In genomic region chr16:57245472-57246113, GRCh38 we compare ENCODE assay signal across 1 cellular context.
TF ChIP-seq lines count a peak whose summit lies in the region.

No MANE protein-coding gene starts in this region.

TF ChIP-seq in HepG2, 621 proteins besides CTCF, POLR2A, EP300 and RAD21 (continued from another document and continues in another):
- TF ChIP-seq ZBTB44 (CRISPR knock-in tag; IDR thresholded peaks at IDR 0.05) (no peak; the same call in 1 of the 2 replicates), PRDM15 (CRISPR knock-in tag; IDR thresholded peaks at IDR 0.05) (no peak), SP140L (CRISPR knock-in tag; IDR thresholded peaks at IDR 0.05; ENCODE audit: borderline replicate concordance) (peak; percentile 3; the same call in 1 of the 2 replicates), ZNF138 (CRISPR knock-in tag; IDR thresholded peaks at IDR 0.05; ENCODE audit: low read depth) (no peak), TIGD3 (CRISPR knock-in tag; IDR thresholded peaks at IDR 0.05; ENCODE audit: borderline replicate concordance) (no peak), ZNF841 (CRISPR knock-in tag; IDR thresholded peaks at IDR 0.05; ENCODE audit: borderline replicate concordance) (no peak), SMAD1 (CRISPR knock-in tag; IDR thresholded peaks at IDR 0.05; ENCODE audit: borderline replicate concordance, low read depth) (no peak), ZNF75D (CRISPR knock-in tag; IDR thresholded peaks at IDR 0.05; ENCODE audit: borderline replicate concordance) (no peak), ZBTB25 (CRISPR knock-in tag; IDR thresholded peaks at IDR 0.05) (no peak), ZNF710 (CRISPR knock-in tag; IDR thresholded peaks at IDR 0.05; ENCODE audit: borderline replicate concordance) (no peak), ZNF670 (CRISPR knock-in tag; IDR thresholded peaks at IDR 0.05; ENCODE audit: borderline replicate concordance) (no peak), TBP (CRISPR knock-in tag; IDR thresholded peaks at IDR 0.05) (no peak), DMAP1 (CRISPR knock-in tag; IDR thresholded peaks at IDR 0.05) (peak; percentile 69), PRPF4 (IDR thresholded peaks at IDR 0.05; ENCODE audit: low read depth, low read length, poor library complexity, severe bottlenecking) (no peak), MYC (CRISPR knock-in tag; IDR thresholded peaks at IDR 0.05; ENCODE audit: borderline replicate concordance) (no peak), KDM5A (IDR thresholded peaks at IDR 0.05; ENCODE audit: borderline replicate concordance, low read length) (no peak), KAT8 (CRISPR knock-in tag; IDR thresholded peaks at IDR 0.05) (no peak), ZSCAN22 (CRISPR knock-in tag; IDR thresholded peaks at IDR 0.05) (no peak), MAF1 (CRISPR knock-in tag; IDR thresholded peaks at IDR 0.05; ENCODE audit: borderline replicate concordance) (no peak), DNMT3B (CRISPR knock-in tag; conservative IDR thresholded peaks at IDR 0.05) (no peak), HNF4A (CRISPR knock-in tag; IDR thresholded peaks at IDR 0.05) (no peak), ZNF549 (CRISPR knock-in tag; IDR thresholded peaks at IDR 0.05) (no peak), HNRNPLL (IDR thresholded peaks at IDR 0.05; ENCODE audit: low read depth, low read length, poor library complexity, severe bottlenecking) (no peak), SSRP1 (CRISPR knock-in tag; IDR thresholded peaks at IDR 0.05) (no peak), ZBTB34 (CRISPR knock-in tag; IDR thresholded peaks at IDR 0.05) (no peak; the same call in 1 of the 2 replicates), ZFP36L1 (CRISPR knock-in tag; IDR thresholded peaks at IDR 0.05) (no peak), PBX3 (CRISPR knock-in tag; IDR thresholded peaks at IDR 0.05; ENCODE audit: borderline replicate concordance) (no peak), ZNF414 (CRISPR knock-in tag; IDR thresholded peaks at IDR 0.05) (no peak), HINFP (CRISPR knock-in tag; IDR thresholded peaks at IDR 0.05; ENCODE audit: low read depth) (no peak), EZH2 (conservative IDR thresholded peaks at IDR 0.05; ENCODE audit: low read depth, low read length) (no peak), ELF1 (CRISPR knock-in tag; IDR thresholded peaks at IDR 0.05) (no peak), CERS6 (CRISPR knock-in tag; IDR thresholded peaks at IDR 0.05) (no peak), ARID2 (CRISPR knock-in tag; IDR thresholded peaks at IDR 0.05; ENCODE audit: borderline replicate concordance) (no peak), GMEB1 (CRISPR knock-in tag; IDR thresholded peaks at IDR 0.05; ENCODE audit: borderline replicate concordance) (no peak), PRDM4 (CRISPR knock-in tag; IDR thresholded peaks at IDR 0.05; ENCODE audit: borderline replicate concordance) (no peak), ZC3H13 (CRISPR knock-in tag; IDR thresholded peaks at IDR 0.05) (no peak), MTA1 (CRISPR knock-in tag; IDR thresholded peaks at IDR 0.05; ENCODE audit: borderline replicate concordance) (0 out of 2 replicates have a peak, but pooled peaks have one; percentile 20), ZNF567 (CRISPR knock-in tag; IDR thresholded peaks at IDR 0.05; ENCODE audit: borderline replicate concordance) (no peak), ZNF10 (CRISPR knock-in tag; IDR thresholded peaks at IDR 0.05; ENCODE audit: borderline replicate concordance, low read depth) (no peak), ZMYM4 (CRISPR knock-in tag; IDR thresholded peaks at IDR 0.05) (no peak), RXRB (CRISPR knock-in tag; IDR thresholded peaks at IDR 0.05; ENCODE audit: borderline replicate concordance) (no peak; the same call in 1 of the 2 replicates)
